ENCODE assay signal across 11 cellular contexts in the genomic region with DNA sequence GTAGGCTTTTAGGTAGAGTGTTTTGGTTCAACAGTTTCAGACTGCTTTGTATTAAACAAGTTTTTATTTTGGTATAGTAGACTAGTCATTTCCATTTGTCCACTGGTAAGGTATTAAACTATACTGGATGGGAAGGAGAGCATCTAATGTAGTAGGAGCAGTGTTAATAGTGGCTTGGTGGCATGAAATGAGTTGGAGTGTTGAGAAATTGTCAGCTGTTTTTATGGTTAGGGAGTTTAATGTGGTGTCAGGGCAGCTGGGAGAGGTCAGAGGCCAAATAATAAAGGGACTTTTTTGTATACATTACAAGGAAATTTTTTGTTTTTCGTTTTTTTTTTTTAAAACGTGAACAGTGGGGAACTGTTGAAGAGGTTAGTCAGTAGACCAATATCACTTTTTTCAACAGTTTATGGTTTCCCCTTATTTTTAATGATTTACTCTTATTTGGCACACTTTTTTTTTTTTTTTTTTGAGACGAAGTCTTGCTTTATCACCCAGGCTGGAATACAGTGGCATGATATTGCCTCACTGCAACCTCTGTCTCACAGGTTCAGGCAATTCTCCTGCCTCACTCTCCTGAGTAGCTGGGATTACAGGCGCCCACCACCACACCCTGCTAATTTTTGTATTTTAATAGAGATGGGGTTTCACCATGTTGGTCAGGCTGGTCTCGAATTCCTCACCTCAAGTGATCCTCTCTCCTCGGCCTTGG. TPM values are rescaled to one million over a fixed set of nuclear protein-coding genes. Genes with fewer than 3 reads are reported as not detected.
A peak's percentile ranks its signal among the peaks of the same experiment; 100 is the strongest.
DNase-seq lines count a peak whose midpoint lies in the region; ATAC-seq and TF ChIP-seq lines count a peak whose summit lies in the region.
"Had no signal": no experiment of that assay in that cellular context is flagged by ENCODE, and none has a peak within 500 bp of the region (broad histone marks: within the 10 kb centered on the region; RNA-seq: fewer than 3 reads in every experiment).

No MANE protein-coding gene starts in this region.

- H3K9me3 ChIP-seq in esophagus muscularis mucosa (no peaks in the 10 kb centered on the region), sigmoid colon (no peaks in the 10 kb centered on the region)

- intact Hi-C loops in esophagus muscularis mucosa (cut with DNase I) (no loop called here), sigmoid colon (cut with DNase I) (no loop called here)

- peaks cover 0 to 15% (median 6%) of the 10 kb centered on the region in 4 donors for H3K36me3 ChIP-seq in esophagus muscularis mucosa
- H3K36me3 ChIP-seq in sigmoid colon = peaks cover 0 to 9% (median 0%) of the 10 kb centered on the region in 4 donors
- H3K36me3 ChIP-seq: neural progenitor cell had no signal

- H3K4me1 ChIP-seq in esophagus muscularis mucosa = peaks cover 14 to 42% (median 31%) of the 10 kb centered on the region in 4 donors
- H3K4me1 ChIP-seq in sigmoid colon = peaks cover 0 to 36% (median 29%) of the 10 kb centered on the region in 4 donors
- H3K4me1 ChIP-seq: neural progenitor cell had no signal

- peaks cover 2 to 21% of the 10 kb centered on the region in 2 donors for H3K36me3 Mint-ChIP-seq in activated T-cell treated with anti-CD3 and anti-CD28 coated beads, Interleukin-2, amount 50 U/mL, for 72 hours (ENCODE audit: insufficient read depth in 2 of 2)
- peaks cover 6% of the 10 kb centered on the region for H3K36me3 Mint-ChIP-seq in chondrocyte (ENCODE audit: low read depth)
- H3K36me3 Mint-ChIP-seq in stimulated activated effector memory CD8-positive, alpha-beta T cell treated with anti-CD3 and anti-CD28 coated beads, Interleukin-12 subunit alpha, Interleukin-12 subunit beta, amount 100 ng/mL, for 72 hours = peaks cover 44% of the 10 kb centered on the region

- 71% methylated on average over 6 of the region's 6 CpGs for WGBS in esophagus muscularis mucosa
- 61% methylated on average over 6 of the region's 6 CpGs for WGBS in sigmoid colon, 2 donors

- H3K9me3 Mint-ChIP-seq in activated T-cell treated with anti-CD3 and anti-CD28 coated beads, Interleukin-2, amount 50 U/mL, for 72 hours = no peaks in the 10 kb centered on the region
- no peaks in the 10 kb centered on the region for H3K9me3 Mint-ChIP-seq in chondrocyte (ENCODE audit: low read depth)
- H3K9me3 Mint-ChIP-seq in stimulated activated effector memory CD8-positive, alpha-beta T cell treated with anti-CD3 and anti-CD28 coated beads, Interleukin-12 subunit alpha, Interleukin-12 subunit beta, amount 100 ng/mL, for 72 hours = no peaks in the 10 kb centered on the region

- H3K4me3 Mint-ChIP-seq in activated T-cell treated with anti-CD3 and anti-CD28 coated beads, Interleukin-2, amount 50 U/mL, for 72 hours = peak overlapping the region; percentile 18 to 91
- no peak overlapping the region for H3K4me3 Mint-ChIP-seq in chondrocyte (ENCODE audit: unreplicated experiment)
- H3K4me3 Mint-ChIP-seq in stimulated activated effector memory CD8-positive, alpha-beta T cell treated with anti-CD3 and anti-CD28 coated beads, Interleukin-12 subunit alpha, Interleukin-12 subunit beta, amount 100 ng/mL, for 72 hours = peak overlapping the region; percentile 19
- H3K4me3 Mint-ChIP-seq: neural progenitor cell had no signal

- no peak for TF ChIP-seq POLR2A in esophagus muscularis mucosa (IDR thresholded peaks at IDR 0.05; ENCODE audit: low read depth)
- TF ChIP-seq POLR2A in sigmoid colon (IDR thresholded peaks at IDR 0.05) = no peak

- TF ChIP-seq EP300 in esophagus muscularis mucosa (IDR thresholded peaks at IDR 0.05) = no peak
- no peak for TF ChIP-seq EP300 in sigmoid colon (IDR thresholded peaks at IDR 0.05)

- H3K27ac Mint-ChIP-seq in activated T-cell treated with anti-CD3 and anti-CD28 coated beads, Interleukin-2, amount 50 U/mL, for 72 hours = peak overlapping the region; percentile 61
- peak overlapping the region; percentile 38 for H3K27ac Mint-ChIP-seq in chondrocyte (ENCODE audit: unreplicated experiment)
- peak overlapping the region; percentile 87 for H3K27ac Mint-ChIP-seq in stimulated activated effector memory CD8-positive, alpha-beta T cell treated with anti-CD3 and anti-CD28 coated beads, Interleukin-12 subunit alpha, Interleukin-12 subunit beta, amount 100 ng/mL, for 72 hours
- H3K27ac Mint-ChIP-seq: neural progenitor cell had no signal

- ATAC-seq in activated T-cell treated with anti-CD3 and anti-CD28 coated beads, Interleukin-2, amount 50 U/mL, for 72 hours (replicated peaks in 1 of 2) = no peak
- ATAC-seq in HG03378 (IDR thresholded peaks at IDR 0.05; ENCODE audit: unreplicated experiment) = peak; percentile 57
- ATAC-seq in stimulated activated effector memory CD8-positive, alpha-beta T cell treated with anti-CD3 and anti-CD28 coated beads, Interleukin-12 subunit alpha, Interleukin-12 subunit beta, amount 100 ng/mL, for 72 hours = peak; percentile 8

- no peak overlapping the region for H3K27ac ChIP-seq in esophagus muscularis mucosa (replicated peaks in 1 of 4)
- no peak overlapping the region for H3K27ac ChIP-seq in sigmoid colon
- H3K27ac ChIP-seq: neural progenitor cell, VCaP had no signal

- no peak for DNase-seq in activated T-cell treated with anti-CD3 and anti-CD28 coated beads, Interleukin-2, amount 50 U/mL, for 72 hours
- DNase-seq in activated T-cell treated with anti-CD3 and anti-CD28 coated beads for 4 hours (no peak), chondrocyte (ENCODE audit: low spot score) (no peak), esophagus muscularis mucosa (ENCODE audit: extremely low spot score) (no peak), sigmoid colon (no peak), NCI-H1417 (lab: John Stamatoyannopoulos, UW) (no peak)
- no peak for DNase-seq in stimulated activated effector memory CD8-positive, alpha-beta T cell treated with anti-CD3 and anti-CD28 coated beads, Interleukin-12 subunit alpha, Interleukin-12 subunit beta, amount 100 ng/mL, for 72 hours (ENCODE audit: low spot score in 2 of 2)
- DNase-seq: NCI-H2029 had no signal

- no peaks in the 10 kb centered on the region for H3K27me3 Mint-ChIP-seq in activated T-cell treated with anti-CD3 and anti-CD28 coated beads, Interleukin-2, amount 50 U/mL, for 72 hours (ENCODE audit: low read depth)
- H3K27me3 Mint-ChIP-seq in chondrocyte (ENCODE audit: low read depth) = no peaks in the 10 kb centered on the region

- H3K4me1 Mint-ChIP-seq in activated T-cell treated with anti-CD3 and anti-CD28 coated beads, Interleukin-2, amount 50 U/mL, for 72 hours (ENCODE audit: low read depth) = peaks cover 73% of the 10 kb centered on the region
- peaks cover 29% of the 10 kb centered on the region for H3K4me1 Mint-ChIP-seq in chondrocyte (ENCODE audit: low read depth)
- peaks cover 38% of the 10 kb centered on the region for H3K4me1 Mint-ChIP-seq in stimulated activated effector memory CD8-positive, alpha-beta T cell treated with anti-CD3 and anti-CD28 coated beads, Interleukin-12 subunit alpha, Interleukin-12 subunit beta, amount 100 ng/mL, for 72 hours
- H3K4me1 Mint-ChIP-seq: neural progenitor cell had no signal

- no peak for TF ChIP-seq CTCF in chondrocyte (IDR thresholded peaks at IDR 0.05)
- no peak for TF ChIP-seq CTCF in esophagus muscularis mucosa (IDR thresholded peaks at IDR 0.05)
- no peak for TF ChIP-seq CTCF in sigmoid colon (IDR thresholded peaks at IDR 0.05)

- H3K4me3 ChIP-seq in esophagus muscularis mucosa = no peak overlapping the region
- no peak overlapping the region for H3K4me3 ChIP-seq in sigmoid colon
- H3K4me3 ChIP-seq: neural progenitor cell had no signal

- H3K27me3 ChIP-seq in esophagus muscularis mucosa (no peaks in the 10 kb centered on the region), sigmoid colon (no peaks in the 10 kb centered on the region)
- H3K27me3 ChIP-seq: neural progenitor cell had no signal

RNA-seq across cellular contexts. Expression of a gene that starts 21.2 kb away (rescaled TPM):
- 100 to 1,000 TPM; 490 to 497 TPM for total RNA-seq in activated T-cell treated with anti-CD3 and anti-CD28 coated beads, Interleukin-2, amount 50 U/mL, for 72 hours
- total RNA-seq in chondrocyte = 302 to 437 TPM (median 434 TPM) in 3 replicates
- 100 to 1,000 TPM; 163 to 198 (median 188) TPM for total RNA-seq in esophagus muscularis mucosa
- 100 to 1,000 TPM; 129 to 171 (median 142) TPM for total RNA-seq in sigmoid colon
- 100 to 1,000 TPM; 108 to 178 (median 155) TPM for polyA plus RNA-seq in sigmoid colon

Comparison
In these comparisons a context has a peak if more than half of its experiments do, and no peak if none do; other contexts are left out.
1. ATAC-seq: peak in HG03378 (single experiment) and stimulated activated effector memory CD8-positive, alpha-beta T cell treated with anti-CD3 and anti-CD28 coated beads, Interleukin-12 subunit alpha, Interleukin-12 subunit beta, amount 100 ng/mL, for 72 hours (single experiment); none in activated T-cell treated with anti-CD3 and anti-CD28 coated beads, Interleukin-2, amount 50 U/mL, for 72 hours (0 of 2).
2. Peak in every context shown above with its lines, with median percentiles within 50 percentile points of each other: H3K27ac Mint-ChIP-seq.